Comparison of ENCODE assay signal across 16 cellular contexts in the genomic region with DNA sequence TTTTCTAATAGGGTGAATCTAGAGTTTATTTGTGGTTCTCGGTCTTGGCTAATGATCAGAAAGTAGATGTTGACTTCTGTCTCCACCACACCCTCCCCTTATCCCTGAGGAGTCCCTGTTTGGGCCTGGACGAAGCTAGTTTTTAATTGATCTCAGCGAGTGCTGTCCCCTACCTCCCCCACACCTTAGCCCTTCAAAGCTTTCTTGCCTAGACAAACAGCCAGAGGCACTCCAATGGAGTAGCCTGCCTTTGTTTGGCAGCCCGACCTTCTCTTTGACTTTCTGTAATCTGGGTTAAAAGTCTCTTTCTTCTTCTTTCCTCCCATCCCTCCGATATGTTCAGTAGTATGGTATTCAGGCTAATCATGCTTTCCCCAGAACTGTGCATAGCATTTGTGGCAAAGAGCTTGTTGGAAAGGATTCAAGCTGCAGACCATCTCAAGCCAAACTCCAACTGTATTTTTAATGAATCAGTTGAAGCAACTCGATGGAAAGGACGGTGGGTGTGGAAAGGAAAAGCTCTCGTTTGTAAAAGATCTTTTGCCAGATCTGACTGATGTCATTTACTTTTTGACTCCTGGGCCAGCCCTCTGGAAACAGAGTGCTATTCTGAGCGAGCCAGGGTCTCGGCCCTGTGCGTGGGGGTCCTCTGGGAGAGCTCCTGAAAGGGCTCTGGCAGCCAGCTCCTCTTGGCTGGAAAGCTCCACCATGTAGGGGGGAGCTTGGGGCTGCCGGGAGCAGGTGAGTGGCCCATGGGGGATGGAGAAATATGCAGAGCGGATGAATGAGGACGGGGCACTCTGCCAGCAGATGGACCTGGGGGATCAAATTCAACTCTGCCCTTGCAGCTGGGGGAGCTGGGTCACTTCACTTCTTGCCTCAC. TPM values are rescaled to one million over a fixed set of nuclear protein-coding genes. Genes with fewer than 3 reads are reported as not detected.
DNase-seq lines count a peak whose midpoint lies in the region; ATAC-seq, FAIRE-seq and TF ChIP-seq lines count a peak whose summit lies in the region.
"Had no signal": no experiment of that assay in that cellular context is flagged by ENCODE, and none has a peak within 500 bp of the region (broad histone marks: within the 10 kb centered on the region; RNA-seq: fewer than 3 reads in every experiment).

No MANE protein-coding gene starts in this region.

- H3K9me3 Mint-ChIP-seq in WTC11, result no peaks in the 10 kb centered on the region
- H3K9me3 Mint-ChIP-seq: activated naive CD4-positive, alpha-beta T cell treated with anti-CD3 and anti-CD28 coated beads, Interleukin-2, amount 50 U/mL, for 24 hours; effector memory CD8-positive, alpha-beta T cell; nephron; stimulated activated naive CD8-positive, alpha-beta T cell treated with anti-CD3 and anti-CD28 coated beads, Interleukin-15, Interleukin-2, amounts not matched to agents 100 ng/mL and 50 ng/mL, for 24 hours had no signal

- no peak overlapping the region for H3K4me3 ChIP-seq in foreskin fibroblast (ENCODE audit: low read depth in 1 of 2, low read length in 2 of 2)

- no peak overlapping the region for H3K4me3 Mint-ChIP-seq in WTC11
- H3K4me3 Mint-ChIP-seq: activated naive CD4-positive, alpha-beta T cell treated with anti-CD3 and anti-CD28 coated beads, Interleukin-2, amount 50 U/mL, for 24 hours; effector memory CD8-positive, alpha-beta T cell; nephron; stimulated activated naive CD8-positive, alpha-beta T cell treated with anti-CD3 and anti-CD28 coated beads, Interleukin-15, Interleukin-2, amounts not matched to agents 100 ng/mL and 50 ng/mL, for 24 hours had no signal

- TF ChIP-seq CTCF in WTC11 (IDR thresholded peaks at IDR 0.05) (no peak), foreskin fibroblast (IDR thresholded peaks at IDR 0.05; ENCODE audit: low read depth, low read length) (no peak), D721Med (IDR thresholded peaks at IDR 0.05; ENCODE audit: insufficient read depth, missing control alignments) (no peak)

- H3K36me3 Mint-ChIP-seq in WTC11, result no peaks in the 10 kb centered on the region
- H3K36me3 Mint-ChIP-seq: activated naive CD4-positive, alpha-beta T cell treated with anti-CD3 and anti-CD28 coated beads, Interleukin-2, amount 50 U/mL, for 24 hours had no signal

- H3K27ac Mint-ChIP-seq in WTC11, result no peak overlapping the region
- H3K27ac Mint-ChIP-seq: activated naive CD4-positive, alpha-beta T cell treated with anti-CD3 and anti-CD28 coated beads, Interleukin-2, amount 50 U/mL, for 24 hours; effector memory CD8-positive, alpha-beta T cell; stimulated activated naive CD8-positive, alpha-beta T cell treated with anti-CD3 and anti-CD28 coated beads, Interleukin-15, Interleukin-2, amounts not matched to agents 100 ng/mL and 50 ng/mL, for 24 hours had no signal

- POLR2A ChIA-PET in WTC11 (lab: Charles Lee), result no interaction called here

- in situ Hi-C loops in ACHN (cut with HindIII; ENCODE audit: low pct_ligation_motif_present, low pct_unique_long_range_greater_than_20kb, low sequenced_read_pairs), result no loop called here

- H3K27me3 Mint-ChIP-seq in WTC11 (ENCODE audit: low read depth), result no peaks in the 10 kb centered on the region; the same call in 1 of the 2 replicates
- H3K27me3 Mint-ChIP-seq: activated naive CD4-positive, alpha-beta T cell treated with anti-CD3 and anti-CD28 coated beads, Interleukin-2, amount 50 U/mL, for 24 hours had no signal

- no peak for FAIRE-seq in D721Med (lab: Jason Lieb, UNC)
- FAIRE-seq: islet of Langerhans had no signal

- peak; percentile 50 for ATAC-seq in WTC11
- no peak for ATAC-seq in HG03342 (IDR thresholded peaks at IDR 0.05; ENCODE audit: unreplicated experiment)
- ATAC-seq: effector memory CD8-positive, alpha-beta T cell had no signal

- H3K4me1 Mint-ChIP-seq in WTC11, result peaks cover 14% of the 10 kb centered on the region
- H3K4me1 Mint-ChIP-seq: activated naive CD4-positive, alpha-beta T cell treated with anti-CD3 and anti-CD28 coated beads, Interleukin-2, amount 50 U/mL, for 24 hours had no signal

- DNase-seq in M059J (ENCODE audit: low read depth) (peak; percentile 75), WTC11 (ENCODE audit: low spot score) (no peak), foreskin fibroblast (peak; percentile 43 to 70), stromal cell of bone marrow (ENCODE audit: low read depth) (peak; percentile 83), ACHN (no peak), NCI-H1048 (lab: John Stamatoyannopoulos, UW) (no peak), D721Med (ENCODE audit: insufficient read length, low spot score) (no peak)
- DNase-seq: activated CD4-positive, alpha-beta T cell treated with anti-CD3 and anti-CD28 coated beads, Interleukin-2, amount 50 U/mL, for 1 hour; effector memory CD8-positive, alpha-beta T cell; NCI-H2081 treated with DMSO at 0.1 percent for 48 hours; SW 1271 had no signal

- CTCF ChIA-PET in WTC11 (lab: Charles Lee), result interaction anchor here (1.1 to 2.2 kb wide), 5 partner anchors 9 to 82 kb away, joined by 3 to 12 read pairs (median 3); partner anchors contain the start of genes SLC13A4 and STMP1

TF ChIP-seq in WTC11, 78 proteins besides CTCF, POLR2A, EP300 and RAD21:
- TF ChIP-seq, protein P1, sequence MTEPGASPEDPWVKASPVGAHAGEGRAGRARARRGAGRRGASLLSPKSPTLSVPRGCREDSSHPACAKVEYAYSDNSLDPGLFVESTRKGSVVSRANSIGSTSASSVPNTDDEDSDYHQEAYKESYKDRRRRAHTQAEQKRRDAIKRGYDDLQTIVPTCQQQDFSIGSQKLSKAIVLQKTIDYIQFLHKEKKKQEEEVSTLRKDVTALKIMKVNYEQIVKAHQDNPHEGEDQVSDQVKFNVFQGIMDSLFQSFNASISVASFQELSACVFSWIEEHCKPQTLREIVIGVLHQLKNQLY (CRISPR knock-in tag; IDR thresholded peaks at IDR 0.05), result no peak
- TF ChIP-seq ZNF671 (CRISPR knock-in tag; IDR thresholded peaks at IDR 0.05) (no peak), NFATC4 (CRISPR knock-in tag; IDR thresholded peaks at IDR 0.05) (no peak), TCF7 (CRISPR knock-in tag; IDR thresholded peaks at IDR 0.05; ENCODE audit: low read depth) (no peak), NFYB (CRISPR knock-in tag; conservative IDR thresholded peaks at IDR 0.05; ENCODE audit: low read depth) (no peak), ZNF512 (CRISPR knock-in tag; IDR thresholded peaks at IDR 0.05; ENCODE audit: borderline replicate concordance) (no peak), FOXK1 (CRISPR knock-in tag; IDR thresholded peaks at IDR 0.05) (no peak), ESRRA (CRISPR knock-in tag; IDR thresholded peaks at IDR 0.05; ENCODE audit: borderline replicate concordance) (no peak), CREM (CRISPR knock-in tag; IDR thresholded peaks at IDR 0.05) (no peak)
- TF ChIP-seq, protein P2, sequence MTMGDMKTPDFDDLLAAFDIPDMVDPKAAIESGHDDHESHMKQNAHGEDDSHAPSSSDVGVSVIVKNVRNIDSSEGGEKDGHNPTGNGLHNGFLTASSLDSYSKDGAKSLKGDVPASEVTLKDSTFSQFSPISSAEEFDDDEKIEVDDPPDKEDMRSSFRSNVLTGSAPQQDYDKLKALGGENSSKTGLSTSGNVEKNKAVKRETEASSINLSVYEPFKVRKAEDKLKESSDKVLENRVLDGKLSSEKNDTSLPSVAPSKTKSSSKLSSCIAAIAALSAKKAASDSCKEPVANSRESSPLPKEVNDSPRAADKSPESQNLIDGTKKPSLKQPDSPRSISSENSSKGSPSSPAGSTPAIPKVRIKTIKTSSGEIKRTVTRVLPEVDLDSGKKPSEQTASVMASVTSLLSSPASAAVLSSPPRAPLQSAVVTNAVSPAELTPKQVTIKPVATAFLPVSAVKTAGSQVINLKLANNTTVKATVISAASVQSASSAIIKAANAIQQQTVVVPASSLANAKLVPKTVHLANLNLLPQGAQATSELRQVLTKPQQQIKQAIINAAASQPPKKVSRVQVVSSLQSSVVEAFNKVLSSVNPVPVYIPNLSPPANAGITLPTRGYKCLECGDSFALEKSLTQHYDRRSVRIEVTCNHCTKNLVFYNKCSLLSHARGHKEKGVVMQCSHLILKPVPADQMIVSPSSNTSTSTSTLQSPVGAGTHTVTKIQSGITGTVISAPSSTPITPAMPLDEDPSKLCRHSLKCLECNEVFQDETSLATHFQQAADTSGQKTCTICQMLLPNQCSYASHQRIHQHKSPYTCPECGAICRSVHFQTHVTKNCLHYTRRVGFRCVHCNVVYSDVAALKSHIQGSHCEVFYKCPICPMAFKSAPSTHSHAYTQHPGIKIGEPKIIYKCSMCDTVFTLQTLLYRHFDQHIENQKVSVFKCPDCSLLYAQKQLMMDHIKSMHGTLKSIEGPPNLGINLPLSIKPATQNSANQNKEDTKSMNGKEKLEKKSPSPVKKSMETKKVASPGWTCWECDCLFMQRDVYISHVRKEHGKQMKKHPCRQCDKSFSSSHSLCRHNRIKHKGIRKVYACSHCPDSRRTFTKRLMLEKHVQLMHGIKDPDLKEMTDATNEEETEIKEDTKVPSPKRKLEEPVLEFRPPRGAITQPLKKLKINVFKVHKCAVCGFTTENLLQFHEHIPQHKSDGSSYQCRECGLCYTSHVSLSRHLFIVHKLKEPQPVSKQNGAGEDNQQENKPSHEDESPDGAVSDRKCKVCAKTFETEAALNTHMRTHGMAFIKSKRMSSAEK (CRISPR knock-in tag; IDR thresholded peaks at IDR 0.05; ENCODE audit: borderline replicate concordance), result no peak
- TF ChIP-seq, protein P3, sequence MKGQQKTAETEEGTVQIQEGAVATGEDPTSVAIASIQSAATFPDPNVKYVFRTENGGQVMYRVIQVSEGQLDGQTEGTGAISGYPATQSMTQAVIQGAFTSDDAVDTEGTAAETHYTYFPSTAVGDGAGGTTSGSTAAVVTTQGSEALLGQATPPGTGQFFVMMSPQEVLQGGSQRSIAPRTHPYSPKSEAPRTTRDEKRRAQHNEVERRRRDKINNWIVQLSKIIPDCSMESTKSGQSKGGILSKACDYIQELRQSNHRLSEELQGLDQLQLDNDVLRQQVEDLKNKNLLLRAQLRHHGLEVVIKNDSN (CRISPR knock-in tag; IDR thresholded peaks at IDR 0.05), result no peak

RNA-seq across cellular contexts. Expression of gene FAM180A, which starts 4.5 kb away (rescaled TPM):
- 1.9 and 3.4 TPM in 2 replicates for total RNA-seq in M059J (2014; rRNA removed; shearing (Covaris generic))
- not detected in 3 replicates for total RNA-seq in WTC11 (2021)

RNA-seq across cellular contexts. Expression of gene SLC13A4, which starts 16.2 kb away (rescaled TPM):
- 0.52 TPM in 1 of 2 replicates, not detected in the other for total RNA-seq in M059J (2014; rRNA removed; shearing (Covaris generic))
- 1.6 to 2.1 TPM (median 1.7 TPM) in 3 replicates for total RNA-seq in WTC11 (2021)

Comparison
In these comparisons a context has a peak if more than half of its experiments do, and no peak if none do; other contexts are left out.
1. DNase-seq: peak in M059J (single experiment), foreskin fibroblast (2 of 2) and stromal cell of bone marrow (single experiment); none in WTC11 (single experiment), ACHN (single experiment), NCI-H1048 (single experiment) and D721Med (single experiment).